ENCODE assay signal across 8 cellular contexts in genomic region chr20:59007758-59008511, GRCh38. TPM values are rescaled to one million over a fixed set of nuclear protein-coding genes. Genes with fewer than 3 reads are reported as not detected.
A peak's percentile ranks its signal among the peaks of the same experiment; 100 is the strongest.
DNase-seq lines count a peak whose midpoint lies in the region; ATAC-seq and TF ChIP-seq lines count a peak whose summit lies in the region.

No MANE protein-coding gene starts in this region.

- H3K27me3 Mint-ChIP-seq in activated CD4-positive, alpha-beta T cell treated with anti-CD3 and anti-CD28 coated beads for 36 hours = no peaks in the 10 kb centered on the region

- H3K4me1 Mint-ChIP-seq in activated CD4-positive, alpha-beta T cell treated with anti-CD3 and anti-CD28 coated beads for 36 hours = peaks cover 34% of the 10 kb centered on the region

- ATAC-seq in activated CD4-positive, alpha-beta T cell treated with anti-CD3 and anti-CD28 coated beads for 36 hours = no peak
- ATAC-seq in HG02885 (IDR thresholded peaks at IDR 0.05; ENCODE audit: poor library complexity, unreplicated experiment) (peak; percentile 43), GM18861 (IDR thresholded peaks at IDR 0.05; ENCODE audit: unreplicated experiment) (no peak)

- no peak overlapping the region for H3K27ac Mint-ChIP-seq in activated CD4-positive, alpha-beta T cell treated with anti-CD3 and anti-CD28 coated beads for 36 hours

- intact Hi-C loops in activated CD4-positive, alpha-beta T cell treated with anti-CD3 and anti-CD28 coated beads for 36 hours (cut with DNase I, micrococcal nuclease) = loop anchor here in 1 of 2 experiments (1.0 kb wide), 2 partner anchors 24 to 27 kb away; partner anchors contain the start of genes ATP5F1E and NELFCD

- H3K9ac ChIP-seq in rectal smooth muscle tissue (ENCODE audit: low read length) = no peak overlapping the region

- peaks cover 12% of the 10 kb centered on the region for H3K4me1 ChIP-seq in rectal smooth muscle tissue (ENCODE audit: control insufficient read depth, insufficient read depth, low read length)

- H3K36me3 Mint-ChIP-seq in activated CD4-positive, alpha-beta T cell treated with anti-CD3 and anti-CD28 coated beads for 36 hours (ENCODE audit: low read depth) = peaks cover 7% of the 10 kb centered on the region

- peak overlapping the region; percentile 58 for H3K4me3 Mint-ChIP-seq in activated CD4-positive, alpha-beta T cell treated with anti-CD3 and anti-CD28 coated beads for 36 hours

- POLR2A ChIA-PET in activated CD4-positive, alpha-beta T cell treated with anti-CD3 and anti-CD28 coated beads for 36 hours (lab: Charles Lee) = interaction anchor here (1.2 to 2.0 kb wide), 2 partner anchors 13 to 24 kb away, joined by 3 to 7 read pairs; partner anchors contain the start of gene ATP5F1E

- H3K9me3 Mint-ChIP-seq in activated CD4-positive, alpha-beta T cell treated with anti-CD3 and anti-CD28 coated beads for 36 hours (ENCODE audit: low read depth) = no peaks in the 10 kb centered on the region

- H3K27ac ChIP-seq in rectal smooth muscle tissue (ENCODE audit: low read depth, low read length) = peak overlapping the region; percentile 78

- DNase-seq in activated CD4-positive, alpha-beta T cell treated with anti-CD3 and anti-CD28 coated beads for 36 hours = no peak
- DNase-seq in activated CD4-positive, alpha-beta T cell treated with anti-CD3 and anti-CD28 coated beads for 48 hours = no peak
- DNase-seq in germinal center (ENCODE audit: low spot score) (peak; percentile 86), NCI-H1930 (lab: John Stamatoyannopoulos, UW) (no peak)

- CTCF ChIA-PET in activated CD4-positive, alpha-beta T cell treated with anti-CD3 and anti-CD28 coated beads for 36 hours (lab: Charles Lee) = interaction anchor here (1.4 kb wide), 1 partner anchor 214 kb away, joined by 3 read pairs; no protein-coding TSS in a partner anchor

- H3K36me3 ChIP-seq in rectal smooth muscle tissue (ENCODE audit: control insufficient read depth, insufficient read depth, low read length) = peaks cover 9% of the 10 kb centered on the region

- H3K4me3 ChIP-seq in rectal smooth muscle tissue (ENCODE audit: low read length) = peak overlapping the region; percentile 93

- 0 out of 2 replicates have a peak, but pooled peaks have one; percentile 21 for TF ChIP-seq POLR2A in Raji (IDR thresholded peaks at IDR 0.05; ENCODE audit: insufficient read depth, low read depth, low read length)

- no peaks in the 10 kb centered on the region for H3K27me3 ChIP-seq in rectal smooth muscle tissue (ENCODE audit: control insufficient read depth, insufficient read depth, low read length)

RNA-seq across cellular contexts. Expression of gene CTSZ, which starts 0.9 kb away (rescaled TPM):
- total RNA-seq in activated CD4-positive, alpha-beta T cell treated with anti-CD3 and anti-CD28 coated beads for 36 hours = 10 to 100 TPM; 26.6 to 29.4 TPM

RNA-seq across cellular contexts. Expression of gene TUBB1, which starts 11.3 kb away (rescaled TPM):
- not detected for total RNA-seq in activated CD4-positive, alpha-beta T cell treated with anti-CD3 and anti-CD28 coated beads for 36 hours

RNA-seq across cellular contexts. Expression of gene ATP5F1E, which starts 24.2 kb away (rescaled TPM):
- 10 to 100 TPM; 63.5 to 76.1 TPM for total RNA-seq in activated CD4-positive, alpha-beta T cell treated with anti-CD3 and anti-CD28 coated beads for 36 hours

RNA-seq across cellular contexts. Expression of gene NELFCD, which starts 26.9 kb away (rescaled TPM):
- 100 to 1,000 TPM; 111 to 121 TPM for total RNA-seq in activated CD4-positive, alpha-beta T cell treated with anti-CD3 and anti-CD28 coated beads for 36 hours

RNA-seq across cellular contexts. Expression of gene PRELID3B, which starts 34.7 kb away (rescaled TPM):
- total RNA-seq in activated CD4-positive, alpha-beta T cell treated with anti-CD3 and anti-CD28 coated beads for 36 hours = 100 to 1,000 TPM; 148 to 196 TPM
